In the genomic region with DNA sequence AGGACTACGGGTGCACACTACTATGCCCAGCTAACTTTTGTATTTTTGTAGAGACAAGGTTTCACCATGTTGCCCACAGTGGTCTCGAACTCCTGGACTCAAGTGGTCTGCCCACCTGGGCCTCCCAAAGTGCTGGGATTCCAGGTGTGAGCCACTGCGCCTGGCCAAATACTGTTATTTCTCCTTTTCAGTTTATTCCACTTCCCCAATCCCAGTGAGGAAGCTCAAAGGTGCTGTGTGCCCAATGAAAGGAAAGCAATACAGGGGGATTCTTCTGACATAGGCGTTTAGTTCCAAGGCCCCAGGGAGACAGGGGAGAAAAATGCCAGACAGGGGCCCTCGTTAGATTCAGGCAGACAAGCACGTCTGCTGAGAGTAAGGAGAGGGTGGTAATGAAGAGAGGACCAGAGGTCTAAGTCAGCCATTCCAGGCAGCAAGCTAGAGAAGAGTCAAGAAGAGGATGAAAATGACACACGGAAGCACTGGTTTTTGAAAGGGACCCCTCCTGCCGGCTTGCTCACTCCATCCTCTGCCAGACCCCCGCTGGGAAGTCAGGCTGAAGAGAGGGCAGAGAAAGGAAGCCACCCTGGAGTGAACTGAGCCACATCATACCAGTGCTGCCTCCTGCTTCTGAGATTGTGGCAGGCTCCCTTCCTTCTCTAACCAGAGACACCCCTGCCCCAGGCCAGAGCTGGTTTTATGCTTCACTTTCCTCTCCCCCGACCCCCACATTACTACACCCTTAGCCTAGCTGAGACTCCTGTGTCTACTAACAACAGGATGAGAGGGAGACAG, we compare ENCODE assay signal across 19 cellular contexts. TPM values are rescaled to one million over a fixed set of nuclear protein-coding genes. Genes with fewer than 3 reads are reported as not detected.
DNase-seq lines count a peak whose midpoint lies in the region; ATAC-seq, FAIRE-seq and TF ChIP-seq lines count a peak whose summit lies in the region.
"Had no signal": no experiment of that assay in that cellular context is flagged by ENCODE, and none has a peak within 500 bp of the region (broad histone marks: within the 10 kb centered on the region; RNA-seq: fewer than 3 reads in every experiment).

No MANE protein-coding gene starts in this region.

- intact Hi-C loops in endothelial cell of umbilical vein (cut with micrococcal nuclease), result loop anchor here (1.0 to 10.0 kb wide), 2 partner anchors 12 to 224 kb away; no protein-coding TSS in a partner anchor

- DNase-seq in Daoy (ENCODE audit: low read depth) (peak; percentile 31), Kasumi-1 (lab: John Stamatoyannopoulos, UW) (peak; percentile 39 to 50), endothelial cell of umbilical vein (ENCODE audit: low read depth, low spot score) (no peak), HPDE6-E6E7 (ENCODE audit: extremely low spot score) (no peak), HuH-7 (ENCODE audit: low spot score) (no peak)
- DNase-seq: activated CD4-positive, alpha-beta T cell treated with anti-CD3 and anti-CD28 coated beads, Interleukin-2, amount 50 U/mL, for 4 hours; BE2C; dorsolateral prefrontal cortex; foreskin fibroblast; NCI-H2227 treated with DMSO at 0.1 percent for 48 hours; tibial artery had no signal

- TF ChIP-seq CTCF in endothelial cell of umbilical vein (IDR thresholded peaks at IDR 0.05; ENCODE audit: extremely low read depth in 1 of 2, insufficient read depth in 1 of 2, low read depth in 1 of 2, low read length in 2 of 2) (no peak), neutrophil (IDR thresholded peaks at IDR 0.05) (no peak)

- BruUV-seq in endothelial cell of umbilical vein (replicated peaks; lab: Mats Ljungman, UMichigan), result no TSS peak

- POLR2A ChIA-PET in endothelial cell of umbilical vein (lab: Charles Lee), result interaction anchor here (1.1 to 1.2 kb wide), 2 partner anchors 12 to 32 kb away, joined by 3 to 5 read pairs; no protein-coding TSS in a partner anchor

- no peaks in the 10 kb centered on the region for H3K9me1 ChIP-seq in endothelial cell of umbilical vein (replicated peaks; ENCODE audit: control insufficient read depth, extremely low read depth, insufficient read depth, low read length)

- H3K4me2 ChIP-seq in endothelial cell of umbilical vein (ENCODE audit: insufficient read depth, low read length), result peak overlapping the region; percentile 1

- H3K4me1 ChIP-seq in endothelial cell of umbilical vein (ENCODE audit: control insufficient read depth, extremely low read depth, insufficient read depth, low read length) (peaks cover 36% of the 10 kb centered on the region), neutrophil (ENCODE audit: control insufficient read depth in 1 of 2, insufficient read depth in 1 of 2, low read depth in 1 of 2, low read length in 1 of 2) (peaks cover 20 to 27% of the 10 kb centered on the region in 2 experiments)

- H3K27me3 ChIP-seq in endothelial cell of umbilical vein (ENCODE audit: control insufficient read depth in 2 of 2, insufficient read depth in 2 of 2, low read length in 2 of 2) (no peaks in the 10 kb centered on the region), neutrophil (no peaks in the 10 kb centered on the region)
- H3K27me3 ChIP-seq: ascending aorta, BE2C, dorsolateral prefrontal cortex, tibial artery had no signal

- H3K27ac ChIP-seq in endothelial cell of umbilical vein (ENCODE audit: insufficient read depth, low read depth, low read length) (peak overlapping the region; percentile 15), neutrophil (peak overlapping the region; percentile 66)
- H3K27ac ChIP-seq: ascending aorta, dorsolateral prefrontal cortex, HL-60, tibial artery had no signal

- CTCF ChIA-PET in endothelial cell of umbilical vein (lab: Charles Lee), result interaction anchor here (1.0 to 3.8 kb wide), 6 partner anchors 10 to 459 kb away, joined by 3 to 23 read pairs (median 6); no protein-coding TSS in a partner anchor

- H4K20me1 ChIP-seq in endothelial cell of umbilical vein (replicated peaks; ENCODE audit: control insufficient read depth, extremely low read depth, insufficient read depth, low read length), result no peaks in the 10 kb centered on the region

- H2AFZ ChIP-seq in endothelial cell of umbilical vein (ENCODE audit: low read depth, low read length), result peak overlapping the region; percentile 3

- no peaks in the 10 kb centered on the region for H3K9me3 ChIP-seq in endothelial cell of umbilical vein (replicated peaks; ENCODE audit: control insufficient read depth, insufficient read depth, low read length)
- no peaks in the 10 kb centered on the region for H3K9me3 ChIP-seq in neutrophil
- H3K9me3 ChIP-seq: ascending aorta, BE2C, tibial artery had no signal

- FAIRE-seq in endothelial cell of umbilical vein (lab: Jason Lieb, UNC), result no peak
- FAIRE-seq: islet of Langerhans had no signal

- no peak for TF ChIP-seq POLR2A in endothelial cell of umbilical vein (IDR thresholded peaks at IDR 0.05; ENCODE audit: low read depth, low read length)

- H3K79me2 ChIP-seq in endothelial cell of umbilical vein (ENCODE audit: control insufficient read depth, insufficient read depth, low read length), result peaks cover 50% of the 10 kb centered on the region

- H3K36me3 ChIP-seq in endothelial cell of umbilical vein (ENCODE audit: control insufficient read depth in 2 of 2, extremely low read depth in 1 of 2, insufficient read depth in 2 of 2, low read length in 2 of 2) (no peaks in the 10 kb centered on the region), neutrophil (no peaks in the 10 kb centered on the region)
- H3K36me3 ChIP-seq: ascending aorta, BE2C, tibial artery had no signal

- ATAC-seq in GM18873 (IDR thresholded peaks at IDR 0.05; ENCODE audit: low FRiP score, unreplicated experiment) (no peak), GM18519 (IDR thresholded peaks at IDR 0.05; ENCODE audit: low FRiP score, unreplicated experiment) (no peak)
- ATAC-seq: activated T-helper 17 cell treated with anti-CD3 and anti-CD28 coated beads, Interleukin-2, amount 50 U/mL, for 72 hours; HCT116 had no signal

- H3K9ac ChIP-seq in endothelial cell of umbilical vein (replicated peaks; ENCODE audit: extremely low read depth, insufficient read depth, low read length), result no peak overlapping the region

- dilution Hi-C loops in endothelial cell of umbilical vein (cut with MboI; ENCODE audit: extremely low pct_ligation_motif_present, low sequenced_read_pairs), result no loop called here

- H3K4me3 ChIP-seq in endothelial cell of umbilical vein (replicated peaks in 1 of 3; ENCODE audit: insufficient read depth in 1 of 3, low read depth in 1 of 3, low read length in 3 of 3) (no peak overlapping the region), neutrophil (ENCODE audit: low read depth in 1 of 2, low read length in 1 of 2) (no peak overlapping the region)
- H3K4me3 ChIP-seq: ascending aorta, dorsolateral prefrontal cortex, tibial artery had no signal

TF ChIP-seq in endothelial cell of umbilical vein, 7 proteins besides CTCF, POLR2A, EP300 and RAD21:
- no peak for TF ChIP-seq GATA2 (IDR thresholded peaks at IDR 0.05; ENCODE audit: insufficient read depth, insufficient read length, low read depth, low read length)
- no peak for TF ChIP-seq EZH2 (IDR thresholded peaks at IDR 0.05; ENCODE audit: borderline replicate concordance, low read depth, low read length, severe bottlenecking)
- TF ChIP-seq JUN (IDR thresholded peaks at IDR 0.05; ENCODE audit: borderline replicate concordance, insufficient read depth, insufficient read length, low read depth), result no peak
- TF ChIP-seq MAX (IDR thresholded peaks at IDR 0.05; ENCODE audit: insufficient read depth, insufficient read length), result no peak
- TF ChIP-seq FOS (IDR thresholded peaks at IDR 0.05; ENCODE audit: borderline replicate concordance, insufficient read depth, low read length), result no peak
- TF ChIP-seq MYC (IDR thresholded peaks at IDR 0.05; ENCODE audit: low read depth, low read length), result no peak
- TF ChIP-seq POLR2AphosphoS5 (IDR thresholded peaks at IDR 0.05; ENCODE audit: insufficient read depth, low read depth, low read length), result no peak

RNA-seq across cellular contexts. Expression of gene INO80C, which starts 6.7 kb away (rescaled TPM):
- 3.9 and 5.2 TPM in 2 replicates for total RNA-seq in Daoy (2014; rRNA removed; shearing (Covaris generic))
- 51.4 and 56.0 TPM in 2 replicates for total RNA-seq in endothelial cell of umbilical vein
- polyA plus RNA-seq in endothelial cell of umbilical vein, result 41.4 and 43.4 TPM in 2 replicates
- 60.6 and 66.8 TPM in 2 replicates for polyA plus RNA-seq in endothelial cell of umbilical vein (2011; cell fraction: cytosol; rRNA removed)
- 68.8 and 69.0 TPM in 2 replicates for polyA plus RNA-seq in endothelial cell of umbilical vein (2011; cell fraction: nucleus; rRNA removed)
- 29.5 and 34.4 TPM in 2 replicates for polyA plus RNA-seq in endothelial cell of umbilical vein (2012)
- 16.2 and 20.7 TPM in 2 replicates for polyA minus RNA-seq in endothelial cell of umbilical vein
- 10.4 TPM for polyA minus RNA-seq in endothelial cell of umbilical vein (2011; cell fraction: cytosol; rRNA and poly(A)+ RNA removed)
- 30.5 and 36.4 TPM in 2 replicates for polyA minus RNA-seq in endothelial cell of umbilical vein (2011; cell fraction: nucleus; rRNA and poly(A)+ RNA removed)

Comparison
In these comparisons a context has a peak if more than half of its experiments do, and no peak if none do; other contexts are left out.
1. DNase-seq: peak in Daoy (single experiment) and Kasumi-1 (2 of 2); none in endothelial cell of umbilical vein (single experiment), HPDE6-E6E7 (single experiment) and HuH-7 (single experiment).